In the genomic region with DNA sequence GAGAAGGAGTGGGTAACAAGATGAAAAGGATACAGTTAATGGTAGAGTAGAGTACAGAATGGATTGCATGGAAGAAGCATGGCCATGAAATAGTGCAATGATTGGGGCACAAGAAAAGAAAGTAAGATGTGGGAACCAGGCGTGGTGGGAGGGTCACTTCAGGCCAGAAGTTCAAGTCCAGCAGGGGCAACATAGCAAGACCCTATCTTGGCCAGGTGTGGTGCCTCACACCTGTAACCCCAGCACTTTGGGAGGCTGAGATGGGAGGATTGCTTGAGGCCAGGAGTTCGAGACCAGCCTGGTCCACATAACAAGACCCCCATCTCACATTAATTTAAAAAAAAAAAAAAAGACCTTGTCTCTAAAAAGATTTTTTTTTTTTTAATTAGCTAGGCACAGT, we compare ENCODE assay signal across 1 cellular context.
TF ChIP-seq lines count a peak whose summit lies in the region.

No MANE protein-coding gene starts in this region.

TF ChIP-seq in H1, 55 proteins besides CTCF, POLR2A, EP300 and RAD21:
- no peak for TF ChIP-seq POU5F1 (IDR thresholded peaks at IDR 0.05; ENCODE audit: low read depth, low read length)
- no peak for TF ChIP-seq EZH2 (IDR thresholded peaks at IDR 0.05; ENCODE audit: low read depth, low read length, severe bottlenecking)
- TF ChIP-seq GTF2F1 (IDR thresholded peaks at IDR 0.05; ENCODE audit: borderline replicate concordance, low read depth, low read length): no peak
- TF ChIP-seq PHF8 (conservative IDR thresholded peaks at IDR 0.05; ENCODE audit: low read depth, low read length): no peak
- TF ChIP-seq RFX5 (IDR thresholded peaks at IDR 0.05; ENCODE audit: borderline replicate concordance, low read depth, low read length): no peak
- no peak for TF ChIP-seq KDM1A (IDR thresholded peaks at IDR 0.05; ENCODE audit: borderline replicate concordance, low read length)
- TF ChIP-seq YY1 (IDR thresholded peaks at IDR 0.05; ENCODE audit: low read depth, low read length): no peak
- TF ChIP-seq ATF2 (IDR thresholded peaks at IDR 0.05; ENCODE audit: low read length): no peak
- no peak for TF ChIP-seq ATF3 (IDR thresholded peaks at IDR 0.05; ENCODE audit: insufficient read depth, low read depth, low read length)
- TF ChIP-seq SP1 (IDR thresholded peaks at IDR 0.05; ENCODE audit: low read depth, low read length): no peak
- TF ChIP-seq TAF7 (optimal IDR thresholded peaks at IDR 0.05; ENCODE audit: borderline replicate concordance, low read depth, low read length): no peak
- no peak for TF ChIP-seq SIRT6 (IDR thresholded peaks at IDR 0.05; ENCODE audit: low read length)
- TF ChIP-seq SAP30 (IDR thresholded peaks at IDR 0.05; ENCODE audit: insufficient read depth, insufficient replicate concordance, low read length): no peak
- no peak for TF ChIP-seq HDAC6 (IDR thresholded peaks at IDR 0.05; ENCODE audit: low read depth, low read length)
